26 cellular contexts compared by ENCODE assay signal in the genomic region with DNA sequence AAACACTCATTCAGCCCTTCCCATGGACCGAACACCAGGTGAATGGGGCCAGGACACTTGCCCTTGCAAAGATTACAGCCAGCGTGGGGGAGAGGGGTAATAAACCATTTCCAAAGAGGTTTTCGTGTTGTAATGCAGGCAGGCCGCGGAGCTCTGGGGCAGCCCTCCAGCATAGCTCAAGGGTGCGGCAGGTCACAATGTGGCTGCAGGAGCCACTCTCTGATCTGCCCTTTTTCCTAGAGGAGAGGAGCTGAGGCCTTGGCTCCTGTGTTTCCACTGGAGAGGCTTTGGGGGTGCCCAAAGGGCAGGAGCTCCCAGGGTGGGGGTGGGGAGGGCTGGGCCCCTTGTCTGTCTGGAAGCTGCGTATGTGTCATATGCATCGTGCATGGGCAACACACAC.
"Had no signal": no experiment of that assay in that cellular context is flagged by ENCODE, and none has a peak within 500 bp of the region (broad histone marks: within the 10 kb centered on the region; RNA-seq: fewer than 3 reads in every experiment).

No MANE protein-coding gene starts in this region.

- H3K4me2 ChIP-seq: smooth muscle cell had no signal

- H3K4me1 ChIP-seq: pancreas, prostate gland, right atrium auricular region, stomach, thyroid gland, tibial nerve, upper lobe of left lung had no signal

- H3K36me3 Mint-ChIP-seq: naive thymus-derived CD8-positive, alpha-beta T cell; natural killer cell treated with Interleukin-12 subunit alpha and Interleukin-12 subunit beta and Interleukin-15 and Interleukin-18, amount 100 ng/mL, for 72 hours; stimulated activated effector memory CD8-positive, alpha-beta T cell treated with anti-CD3 and anti-CD28 coated beads, Interleukin-12 subunit alpha, Interleukin-12 subunit beta, amount 100 ng/mL, for 72 hours; stimulated activated naive B cell treated with anti-CD40 and anti-IgM and Interleukin-4, amounts not matched to agents 10 μg/mL and 1 μg/mL and 100 μg/mL, for 72 hours had no signal

- ATAC-seq: naive thymus-derived CD8-positive, alpha-beta T cell; natural killer cell treated with Interleukin-12 subunit alpha and Interleukin-12 subunit beta and Interleukin-15 and Interleukin-18, amount 100 ng/mL, for 72 hours; sciatic nerve; stimulated activated effector memory CD8-positive, alpha-beta T cell treated with anti-CD3 and anti-CD28 coated beads, Interleukin-12 subunit alpha, Interleukin-12 subunit beta, amount 100 ng/mL, for 72 hours; stimulated activated naive B cell treated with anti-CD40 and anti-IgM and Interleukin-4, amounts not matched to agents 10 μg/mL and 1 μg/mL and 100 μg/mL, for 72 hours had no signal

- H3K4me3 ChIP-seq: pancreas, prostate gland, right atrium auricular region, skin epidermis, smooth muscle cell, stomach, thoracic aorta, thyroid gland, tibial nerve, upper lobe of left lung, vagina had no signal

- H3K27ac ChIP-seq: neutrophil, pancreas, prostate gland, right atrium auricular region, skin epidermis, stomach, thoracic aorta, thyroid gland, tibial nerve, upper lobe of left lung, vagina had no signal

- H3K4me1 Mint-ChIP-seq: neural crest cell; stimulated activated effector memory CD8-positive, alpha-beta T cell treated with anti-CD3 and anti-CD28 coated beads, Interleukin-12 subunit alpha, Interleukin-12 subunit beta, amount 100 ng/mL, for 72 hours; stimulated activated naive B cell treated with anti-CD40 and anti-IgM and Interleukin-4, amounts not matched to agents 10 μg/mL and 1 μg/mL and 100 μg/mL, for 72 hours had no signal

- H3K36me3 ChIP-seq: neutrophil, pancreas, prostate gland, right atrium auricular region, stomach, thoracic aorta, thyroid gland, tibial nerve, upper lobe of left lung, vagina had no signal

- FAIRE-seq: pancreas, urothelium cell line had no signal

- H3K27ac Mint-ChIP-seq: naive thymus-derived CD8-positive, alpha-beta T cell; natural killer cell treated with Interleukin-12 subunit alpha and Interleukin-12 subunit beta and Interleukin-15 and Interleukin-18, amount 100 ng/mL, for 72 hours; stimulated activated effector memory CD8-positive, alpha-beta T cell treated with anti-CD3 and anti-CD28 coated beads, Interleukin-12 subunit alpha, Interleukin-12 subunit beta, amount 100 ng/mL, for 72 hours; stimulated activated naive B cell treated with anti-CD40 and anti-IgM and Interleukin-4, amounts not matched to agents 10 μg/mL and 1 μg/mL and 100 μg/mL, for 72 hours; stimulated activated naive CD8-positive, alpha-beta T cell treated with anti-CD3 and anti-CD28 coated beads, Interleukin-15, Interleukin-2, amounts not matched to agents 100 ng/mL and 50 ng/mL, for 24 hours had no signal

- H3K27me3 ChIP-seq: pancreas, right atrium auricular region, thyroid gland, upper lobe of left lung, vagina had no signal

- H3K9me3 ChIP-seq: neutrophil, pancreas, prostate gland, right atrium auricular region, stomach, thoracic aorta, thyroid gland, tibial nerve, upper lobe of left lung, vagina had no signal

- H3K9me3 Mint-ChIP-seq: naive thymus-derived CD8-positive, alpha-beta T cell; natural killer cell treated with Interleukin-12 subunit alpha and Interleukin-12 subunit beta and Interleukin-15 and Interleukin-18, amount 100 ng/mL, for 72 hours; neural crest cell; stimulated activated effector memory CD8-positive, alpha-beta T cell treated with anti-CD3 and anti-CD28 coated beads, Interleukin-12 subunit alpha, Interleukin-12 subunit beta, amount 100 ng/mL, for 72 hours; stimulated activated naive CD8-positive, alpha-beta T cell treated with anti-CD3 and anti-CD28 coated beads, Interleukin-15, Interleukin-2, amounts not matched to agents 100 ng/mL and 50 ng/mL, for 24 hours had no signal

- DNase-seq: nucleus accumbens; pancreas; stimulated activated CD4-positive, alpha-beta T cell treated with anti-CD3 and anti-CD28 coated beads, Interleukin-15, amount 100 ng/mL, for 24 hours; stimulated activated CD4-positive, alpha-beta T cell treated with anti-CD3 and anti-CD28 coated beads, Interleukin-2, amount 100 ng/mL, for 24 hours; stimulated activated CD4-positive, alpha-beta T cell treated with anti-CD3 and anti-CD28 coated beads, Interleukin-2, amount 100 ng/mL, for 48 hours; stimulated activated CD4-positive, alpha-beta T cell treated with anti-CD3 and anti-CD28 coated beads, Interleukin-4, amount 100 ng/mL, for 24 hours; stimulated activated naive B cell treated with anti-CD40 and anti-IgM and Interleukin-4, amounts not matched to agents 10 μg/mL and 1 μg/mL and 100 μg/mL, for 72 hours; stimulated activated naive CD4-positive, alpha-beta T cell treated with Interleukin-2 at 50 U/mL for 16 hours; stomach; thyroid gland had no signal

- H3K4me3 Mint-ChIP-seq: naive thymus-derived CD8-positive, alpha-beta T cell; natural killer cell treated with Interleukin-12 subunit alpha and Interleukin-12 subunit beta and Interleukin-15 and Interleukin-18, amount 100 ng/mL, for 72 hours; neural crest cell; stimulated activated effector memory CD8-positive, alpha-beta T cell treated with anti-CD3 and anti-CD28 coated beads, Interleukin-12 subunit alpha, Interleukin-12 subunit beta, amount 100 ng/mL, for 72 hours; stimulated activated naive B cell treated with anti-CD40 and anti-IgM and Interleukin-4, amounts not matched to agents 10 μg/mL and 1 μg/mL and 100 μg/mL, for 72 hours; stimulated activated naive CD8-positive, alpha-beta T cell treated with anti-CD3 and anti-CD28 coated beads, Interleukin-15, Interleukin-2, amounts not matched to agents 100 ng/mL and 50 ng/mL, for 24 hours had no signal
